ENCODE assay signal across 8 cellular contexts in the genomic region with DNA sequence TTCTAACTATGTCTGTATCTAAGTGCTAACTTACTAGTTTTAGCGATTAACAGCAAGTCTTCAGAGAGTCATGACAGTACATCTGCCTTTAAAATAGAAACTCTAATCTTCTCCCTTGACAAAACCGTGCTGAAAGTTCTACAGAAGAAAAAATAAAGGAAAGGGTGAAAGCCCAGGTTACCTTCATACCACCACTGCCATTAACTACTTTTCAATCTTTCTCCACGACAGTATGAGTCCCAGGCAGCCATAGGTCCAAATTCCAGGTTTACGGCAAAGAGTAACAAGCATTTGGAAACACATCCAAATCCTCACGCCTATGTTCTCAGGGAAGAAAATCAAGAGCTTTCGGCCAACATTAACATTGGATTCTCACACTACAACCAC. TPM values are rescaled to one million over a fixed set of nuclear protein-coding genes. Genes with fewer than 3 reads are reported as not detected.
DNase-seq lines count a peak whose midpoint lies in the region; ATAC-seq and TF ChIP-seq lines count a peak whose summit lies in the region.

No MANE protein-coding gene starts in this region.

- POLR2A ChIA-PET in activated B cell treated with CpG ODN at 0.5 μM for 24 hours (lab: Charles Lee) (no interaction called here), HEK293T (lab: Yijun Ruan, JAX) (interaction anchor here (0.6 to 1.6 kb wide), 3 partner anchors 20 to 134 kb away, joined by 3 to 8 read pairs (median 4); no protein-coding TSS in a partner anchor)

- H3K27ac Mint-ChIP-seq in activated B cell treated with CpG ODN at 0.5 μM for 24 hours = peak overlapping the region; percentile 97

- CTCF ChIA-PET in activated B cell treated with CpG ODN at 0.5 μM for 24 hours (lab: Charles Lee) (no interaction called here), HEK293T (lab: Yijun Ruan, JAX) (no interaction called here)

- H3K4me1 Mint-ChIP-seq in activated B cell treated with CpG ODN at 0.5 μM for 24 hours = peaks cover 13% of the 10 kb centered on the region

- H3K36me3 Mint-ChIP-seq in activated B cell treated with CpG ODN at 0.5 μM for 24 hours (ENCODE audit: low read depth) = peaks cover 25% of the 10 kb centered on the region

- H3K9me3 ChIP-seq in iPS-15b (ENCODE audit: control insufficient read depth, insufficient read depth, low read length) = no peaks in the 10 kb centered on the region
- no peaks in the 10 kb centered on the region for H3K9me3 ChIP-seq in stomach smooth muscle (ENCODE audit: control insufficient read depth in 2 of 2, low read length in 2 of 2)

- H3K27me3 ChIP-seq in iPS-15b (ENCODE audit: control insufficient read depth, insufficient read depth, low read length) = no peaks in the 10 kb centered on the region
- peaks cover 0 to 7% of the 10 kb centered on the region in 2 donors for H3K27me3 ChIP-seq in stomach smooth muscle (ENCODE audit: control insufficient read depth in 1 of 2, insufficient read depth in 2 of 2, low read length in 2 of 2)

- H3K4me1 ChIP-seq in iPS-15b (ENCODE audit: control insufficient read depth, insufficient read depth, low read length) = peaks cover 10% of the 10 kb centered on the region
- H3K4me1 ChIP-seq in stomach smooth muscle (ENCODE audit: control insufficient read depth, insufficient read depth, low read length) = no peaks in the 10 kb centered on the region

- DNase-seq in NCI-H345 treated with DMSO at 0.1 percent for 48 hours (lab: John Stamatoyannopoulos, UW; ENCODE audit: unreplicated experiment) = peak; percentile 23
- DNase-seq in NCI-H345 (lab: John Stamatoyannopoulos, UW) = no peak
- DNase-seq in activated B cell treated with CpG ODN at 0.5 μM for 24 hours = no peak
- no peak for DNase-seq in HT-29 (ENCODE audit: low spot score)
- no peak for DNase-seq in stimulated activated CD4-positive, alpha-beta T cell treated with anti-CD3 and anti-CD28 coated beads, Interleukin-4, amount 100 ng/mL, for 24 hours
- no peak for DNase-seq in HEK293T (ENCODE audit: extremely low spot score)

- intact Hi-C loops in activated B cell treated with CpG ODN at 0.5 μM for 24 hours (cut with micrococcal nuclease) = loop anchor here (2.0 to 10.0 kb wide), 7 partner anchors 51 to 981 kb away; a partner anchor contains a TSS

- peak overlapping the region; percentile 88 for H3K27ac ChIP-seq in stomach smooth muscle (ENCODE audit: low read length)

- no peaks in the 10 kb centered on the region for H3K27me3 Mint-ChIP-seq in activated B cell treated with CpG ODN at 0.5 μM for 24 hours

- H3K4me3 ChIP-seq in iPS-15b (ENCODE audit: low read depth, low read length) = peak overlapping the region; percentile 83
- H3K4me3 ChIP-seq in stomach smooth muscle (ENCODE audit: low read length in 2 of 2) = peak overlapping the region; percentile 87 to 98

- no peak for ATAC-seq in activated B cell treated with CpG ODN at 0.5 μM for 24 hours (ENCODE audit: low read depth)

- H3K36me3 ChIP-seq in iPS-15b (ENCODE audit: control insufficient read depth, insufficient read depth, low read length) = no peaks in the 10 kb centered on the region
- no peaks in the 10 kb centered on the region for H3K36me3 ChIP-seq in stomach smooth muscle (ENCODE audit: control insufficient read depth in 2 of 2, insufficient read depth in 2 of 2, low read length in 2 of 2)

- peak overlapping the region; percentile 98 for H3K4me3 Mint-ChIP-seq in activated B cell treated with CpG ODN at 0.5 μM for 24 hours

- no peak for TF ChIP-seq CTCF in activated B cell treated with CpG ODN at 0.5 μM for 24 hours (IDR thresholded peaks at IDR 0.05)

- no peaks in the 10 kb centered on the region for H3K9me3 Mint-ChIP-seq in activated B cell treated with CpG ODN at 0.5 μM for 24 hours

- peak overlapping the region; percentile 87 for H3K9ac ChIP-seq in iPS-15b (ENCODE audit: low read depth, low read length)
- H3K9ac ChIP-seq in stomach smooth muscle (ENCODE audit: low read length in 2 of 2) = peak overlapping the region; percentile 81 to 91

TF ChIP-seq in HEK293T, 16 proteins besides CTCF, POLR2A, EP300 and RAD21:
- TF ChIP-seq ZNF384 (IDR thresholded peaks at IDR 0.05) (no peak), ARNT (IDR thresholded peaks at IDR 0.05) (no peak), L3MBTL2 (conservative IDR thresholded peaks at IDR 0.05) (no peak), FOXA1 (IDR thresholded peaks at IDR 0.05) (no peak), FOXM1 (IDR thresholded peaks at IDR 0.05; ENCODE audit: borderline replicate concordance) (no peak), ELF4 (IDR thresholded peaks at IDR 0.05) (no peak), BHLHE40 (IDR thresholded peaks at IDR 0.05; ENCODE audit: borderline replicate concordance) (no peak), HDGF (IDR thresholded peaks at IDR 0.05; ENCODE audit: borderline replicate concordance) (no peak), SP1 (IDR thresholded peaks at IDR 0.05) (no peak)

RNA-seq across cellular contexts. Expression of a gene that starts 12.4 kb away (rescaled TPM):
- total RNA-seq in activated B cell treated with CpG ODN at 0.5 μM for 24 hours = not detected in 2 replicates
- not detected in 2 replicates for total RNA-seq in HT-29 (2014; rRNA removed; shearing (Covaris generic))
